ENCODE assay signal across 1 cellular context in genomic region chr10:60130130-60130579, GRCh38.
A peak's percentile ranks its signal among the peaks of the same experiment; 100 is the strongest.
TF ChIP-seq lines count a peak whose summit lies in the region.

No MANE protein-coding gene starts in this region.

TF ChIP-seq in K562, 482 proteins besides CTCF, POLR2A, EP300 and RAD21 (continued from another document and continues in another):
- TF ChIP-seq MITF (IDR thresholded peaks at IDR 0.05) (no peak), ZNF395 (CRISPR knock-in tag; IDR thresholded peaks at IDR 0.05) (0 out of 2 replicates have a peak, but pooled peaks have one; percentile 37), TRIM24 (IDR thresholded peaks at IDR 0.05) (peak; percentile 59 to 72; a peak in 2 of 4 replicates), FOXP4 (CRISPR knock-in tag; IDR thresholded peaks at IDR 0.05; ENCODE audit: borderline replicate concordance) (no peak), NR2C2 (CRISPR knock-in tag; IDR thresholded peaks at IDR 0.05) (no peak), NR2C2 (tag; IDR thresholded peaks at IDR 0.05) (no peak), MTA3 (IDR thresholded peaks at IDR 0.05; ENCODE audit: borderline replicate concordance) (peak; percentile 49; the same call in 1 of the 2 replicates), ZBTB2 (IDR thresholded peaks at IDR 0.05) (peak; percentile 72; the same call in 1 of the 2 replicates), MAZ (CRISPR knock-in tag; conservative IDR thresholded peaks at IDR 0.05 in 1 of 2, IDR thresholded peaks at IDR 0.05 in 1 of 2) (0 out of 4 replicates have a peak, but pooled peaks of 1 of the 2 experiments have one; percentile 32), HMGXB4 (CRISPR knock-in tag; IDR thresholded peaks at IDR 0.05) (no peak), RBFOX2 (IDR thresholded peaks at IDR 0.05; ENCODE audit: low read depth, low read length) (0 out of 2 replicates have a peak, but pooled peaks have one; percentile 20), ARID2 (IDR thresholded peaks at IDR 0.05) (peak; percentile 74), TCF15 (CRISPR knock-in tag; IDR thresholded peaks at IDR 0.05) (no peak), CHD2 (IDR thresholded peaks at IDR 0.05; ENCODE audit: low read depth, low read length) (peak; percentile 71), ARNT (IDR thresholded peaks at IDR 0.05) (peak in 1 of 2 experiments; percentile 68; a peak in 1 of 4 replicates), NCOA6 (IDR thresholded peaks at IDR 0.05) (peak; percentile 64; the same call in 1 of the 2 replicates), BACH1 (tag; IDR thresholded peaks at IDR 0.05) (peak; percentile 80), POLR2H (tag; IDR thresholded peaks at IDR 0.05; ENCODE audit: low read depth) (peak; percentile 59), DIDO1 (tag; IDR thresholded peaks at IDR 0.05; ENCODE audit: low read depth) (peak; percentile 48; the same call in 1 of the 2 replicates), ZFP1 (CRISPR knock-in tag; IDR thresholded peaks at IDR 0.05) (no peak), SMARCA4 (IDR thresholded peaks at IDR 0.05) (peak; percentile 92), CTBP1 (IDR thresholded peaks at IDR 0.05; ENCODE audit: borderline replicate concordance) (peak; percentile 14; the same call in 1 of the 2 replicates), ZNF121 (CRISPR knock-in tag; conservative IDR thresholded peaks at IDR 0.05) (no peak), CGGBP1 (CRISPR knock-in tag; IDR thresholded peaks at IDR 0.05) (no peak), BRD4 (IDR thresholded peaks at IDR 0.05) (peak; percentile 67; the same call in 1 of the 2 replicates), NFE2L1 (tag; IDR thresholded peaks at IDR 0.05; ENCODE audit: borderline replicate concordance, low read depth) (peak; percentile 98), BHLHE40 (IDR thresholded peaks at IDR 0.05; ENCODE audit: low read length) (peak; percentile 68), MAFF (IDR thresholded peaks at IDR 0.05; ENCODE audit: low read length) (peak; percentile 97), ILF3 (IDR thresholded peaks at IDR 0.05; ENCODE audit: borderline replicate concordance) (no peak), HDAC1 (IDR thresholded peaks at IDR 0.05) (peak; percentile 44 to 81; a peak in 2 of 4 replicates), SMARCC2 (IDR thresholded peaks at IDR 0.05; ENCODE audit: low read depth) (peak; percentile 74; the same call in 1 of the 2 replicates), MEIS2 (IDR thresholded peaks at IDR 0.05; ENCODE audit: partially characterized antibody) (peak; percentile 95), GABPA (tag; conservative IDR thresholded peaks at IDR 0.05; ENCODE audit: low read depth) (0 out of 2 replicates have a peak, but pooled peaks have one; percentile 12), ZBTB12 (CRISPR knock-in tag; IDR thresholded peaks at IDR 0.05) (no peak), SMAD3 (CRISPR knock-in tag; conservative IDR thresholded peaks at IDR 0.05) (0 out of 2 replicates have a peak, but pooled peaks have one; percentile 39), MYNN (IDR thresholded peaks at IDR 0.05) (peak; percentile 47; the same call in 1 of the 2 replicates), MYNN (CRISPR knock-in tag; IDR thresholded peaks at IDR 0.05) (no peak), UBTF (IDR thresholded peaks at IDR 0.05; ENCODE audit: borderline replicate concordance in 1 of 2, low read depth in 2 of 2, low read length in 2 of 2) (no peak), PREB (CRISPR knock-in tag; IDR thresholded peaks at IDR 0.05) (no peak), CUX1 (CRISPR knock-in tag; IDR thresholded peaks at IDR 0.05) (peak; percentile 69; the same call in 1 of the 2 replicates), NR4A1 (CRISPR knock-in tag; IDR thresholded peaks at IDR 0.05) (no peak), NR4A1 (tag; IDR thresholded peaks at IDR 0.05) (0 out of 2 replicates have a peak, but pooled peaks have one; percentile 64), MAFK (IDR thresholded peaks at IDR 0.05; ENCODE audit: low read length) (peak; percentile 91), TAF9B (IDR thresholded peaks at IDR 0.05; ENCODE audit: partially characterized antibody) (peak; percentile 67)
